In the genomic region with DNA sequence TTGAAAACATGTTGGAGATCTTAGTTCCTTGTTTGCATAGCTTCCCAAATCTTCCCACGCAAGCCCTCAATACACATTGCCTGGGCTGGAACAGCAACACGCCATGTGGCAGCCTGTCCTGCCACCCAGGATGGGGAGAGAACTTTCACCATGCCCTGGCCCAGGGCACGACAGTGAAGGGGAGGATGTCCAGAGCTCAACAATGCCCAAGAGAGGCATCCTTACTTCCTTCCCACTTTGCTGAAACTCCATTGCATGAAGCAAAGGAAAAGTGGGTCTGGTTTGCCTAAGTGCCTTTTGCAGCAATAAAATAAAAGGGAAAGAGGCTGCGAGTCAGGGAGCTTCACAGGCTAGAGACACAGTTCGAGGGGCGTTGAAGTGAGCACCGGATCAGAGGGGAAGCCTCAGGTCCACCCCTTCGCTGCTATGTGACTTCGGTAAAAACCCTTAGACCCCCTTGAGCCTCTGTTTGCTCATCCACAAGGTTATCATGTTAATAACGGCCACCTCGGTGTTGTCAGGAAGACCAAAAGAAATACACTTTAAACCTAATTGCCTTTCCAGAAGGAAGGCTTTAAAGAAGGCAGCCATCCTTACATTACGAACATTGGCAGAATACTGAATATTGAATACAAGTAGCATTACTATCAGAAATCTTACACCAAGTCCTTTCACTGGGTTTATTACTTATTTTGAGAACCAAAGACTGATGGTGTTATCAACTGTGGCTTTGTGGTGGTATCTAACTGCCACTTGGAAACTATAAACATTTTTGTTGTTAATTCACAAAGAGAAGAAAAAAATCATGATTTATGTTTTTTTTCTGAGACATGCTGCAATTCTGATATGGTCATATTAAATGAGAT, we compare ENCODE assay signal across 17 cellular contexts.
DNase-seq lines count a peak whose midpoint lies in the region; ATAC-seq and TF ChIP-seq lines count a peak whose summit lies in the region.
"Had no signal": no experiment of that assay in that cellular context is flagged by ENCODE, and none has a peak within 500 bp of the region (broad histone marks: within the 10 kb centered on the region; RNA-seq: fewer than 3 reads in every experiment).

No MANE protein-coding gene starts in this region.

- H3K27ac ChIP-seq in OCI-LY1 (ENCODE audit: low read depth, low read length, poor library complexity, severe bottlenecking) = peak overlapping the region; percentile 47
- H3K27ac ChIP-seq in brain microvascular endothelial cell = no peak overlapping the region
- H3K27ac ChIP-seq: right atrium auricular region had no signal

- no peak for DNase-seq in activated T-cell treated with anti-CD3 and anti-CD28 coated beads, Interleukin-2, amount 50 U/mL, for 4 hours
- no peak for DNase-seq in activated T-cell treated with anti-CD3 and anti-CD28 coated beads, Interleukin-2, amount 50 U/mL, for 48 hours
- no peak for DNase-seq in activated naive CD8-positive, alpha-beta T cell treated with anti-CD3 and anti-CD28 coated beads, Interleukin-2, amount 50 U/mL, for 24 hours
- no peak for DNase-seq in H7
- DNase-seq in midbrain (lab: John Stamatoyannopoulos, UW) = no peak
- no peak for DNase-seq in brain microvascular endothelial cell
- DNase-seq: ACHN; Caco-2; caudate nucleus; effector CD8-positive, alpha-beta T cell; mammary epithelial cell; NCI-H2029 treated with DMSO at 0.1 percent for 48 hours; NCI-H524 had no signal

- H3K4me3 ChIP-seq in OCI-LY1 (ENCODE audit: low read depth, low read length, poor library complexity, severe bottlenecking) (no peak overlapping the region), H7 (ENCODE audit: insufficient read depth, low read depth, low read length) (no peak overlapping the region), brain microvascular endothelial cell (ENCODE audit: low read depth, low read length) (no peak overlapping the region)
- H3K4me3 ChIP-seq: right atrium auricular region had no signal

- no peaks in the 10 kb centered on the region for H4K20me1 ChIP-seq in OCI-LY1 (ENCODE audit: insufficient read depth, low read length)

- peaks cover 49% of the 10 kb centered on the region for H3K4me1 ChIP-seq in OCI-LY1 (ENCODE audit: insufficient read depth, low read length, severe bottlenecking)
- H3K4me1 ChIP-seq: Caco-2, right atrium auricular region had no signal

- no peaks in the 10 kb centered on the region for H3K79me2 ChIP-seq in OCI-LY1 (ENCODE audit: insufficient read depth, low read length)

- no peaks in the 10 kb centered on the region for H3K36me3 ChIP-seq in OCI-LY1 (ENCODE audit: insufficient read depth, low read length)
- no peaks in the 10 kb centered on the region; the same call in 1 of the 2 replicates for H3K36me3 ChIP-seq in H7 (replicated peaks; ENCODE audit: control insufficient read depth, insufficient read depth, low read length)
- no peaks in the 10 kb centered on the region for H3K36me3 ChIP-seq in brain microvascular endothelial cell (replicated peaks)

- H3F3A ChIP-seq in OCI-LY1 (ENCODE audit: insufficient read depth, low read length) = no peaks in the 10 kb centered on the region

- no peaks in the 10 kb centered on the region for H3K27me3 Mint-ChIP-seq in activated T-cell treated with anti-CD3 and anti-CD28 coated beads, Interleukin-2, amount 50 U/mL, for 4 hours (ENCODE audit: low read depth)
- H3K27me3 Mint-ChIP-seq in activated naive CD8-positive, alpha-beta T cell treated with anti-CD3 and anti-CD28 coated beads, Interleukin-2, amount 50 U/mL, for 24 hours = no peaks in the 10 kb centered on the region
- no peaks in the 10 kb centered on the region for H3K27me3 Mint-ChIP-seq in stimulated activated memory B cell treated with anti-CD40 and anti-IgM and Interleukin-4, amounts not matched to agents 10 μg/mL and 1 μg/mL and 100 μg/mL, for 72 hours

- peak overlapping the region; percentile 68 for H3K27ac Mint-ChIP-seq in activated naive CD8-positive, alpha-beta T cell treated with anti-CD3 and anti-CD28 coated beads, Interleukin-2, amount 50 U/mL, for 24 hours
- peak overlapping the region; percentile 62 for H3K27ac Mint-ChIP-seq in stimulated activated memory B cell treated with anti-CD40 and anti-IgM and Interleukin-4, amounts not matched to agents 10 μg/mL and 1 μg/mL and 100 μg/mL, for 72 hours

- H3K4me3 Mint-ChIP-seq in activated T-cell treated with anti-CD3 and anti-CD28 coated beads, Interleukin-2, amount 50 U/mL, for 4 hours = peak overlapping the region; percentile 43
- H3K4me3 Mint-ChIP-seq in activated naive CD8-positive, alpha-beta T cell treated with anti-CD3 and anti-CD28 coated beads, Interleukin-2, amount 50 U/mL, for 24 hours = peak overlapping the region; percentile 14
- H3K4me3 Mint-ChIP-seq in stimulated activated memory B cell treated with anti-CD40 and anti-IgM and Interleukin-4, amounts not matched to agents 10 μg/mL and 1 μg/mL and 100 μg/mL, for 72 hours = peak overlapping the region; percentile 25
- H3K4me3 Mint-ChIP-seq: neural crest cell had no signal

- H3K36me3 Mint-ChIP-seq in activated T-cell treated with anti-CD3 and anti-CD28 coated beads, Interleukin-2, amount 50 U/mL, for 4 hours (ENCODE audit: insufficient read depth) = no peaks in the 10 kb centered on the region
- H3K36me3 Mint-ChIP-seq in activated naive CD8-positive, alpha-beta T cell treated with anti-CD3 and anti-CD28 coated beads, Interleukin-2, amount 50 U/mL, for 24 hours (ENCODE audit: low read depth) = peaks cover 4% of the 10 kb centered on the region
- H3K36me3 Mint-ChIP-seq in stimulated activated memory B cell treated with anti-CD40 and anti-IgM and Interleukin-4, amounts not matched to agents 10 μg/mL and 1 μg/mL and 100 μg/mL, for 72 hours = no peaks in the 10 kb centered on the region

- no peaks in the 10 kb centered on the region for H3K9me3 Mint-ChIP-seq in activated T-cell treated with anti-CD3 and anti-CD28 coated beads, Interleukin-2, amount 50 U/mL, for 4 hours
- no peaks in the 10 kb centered on the region for H3K9me3 Mint-ChIP-seq in activated naive CD8-positive, alpha-beta T cell treated with anti-CD3 and anti-CD28 coated beads, Interleukin-2, amount 50 U/mL, for 24 hours
- no peaks in the 10 kb centered on the region for H3K9me3 Mint-ChIP-seq in stimulated activated memory B cell treated with anti-CD40 and anti-IgM and Interleukin-4, amounts not matched to agents 10 μg/mL and 1 μg/mL and 100 μg/mL, for 72 hours

- H3K9me3 ChIP-seq in OCI-LY1 (ENCODE audit: low read length) = no peaks in the 10 kb centered on the region
- H3K9me3 ChIP-seq: Caco-2, right atrium auricular region had no signal

- in situ Hi-C loops in brain microvascular endothelial cell (cut with HindIII; ENCODE audit: low pct_ligation_motif_present, low sequenced_read_pairs) = no loop called here

- peak overlapping the region; percentile 76 for H2AFZ ChIP-seq in OCI-LY1 (ENCODE audit: low read length)

- TF ChIP-seq CTCF in OCI-LY1 (IDR thresholded peaks at IDR 0.05; ENCODE audit: low read length) = no peak
- no peak for TF ChIP-seq CTCF in brain microvascular endothelial cell (IDR thresholded peaks at IDR 0.05; ENCODE audit: low read depth, low read length, missing control alignments)

- peaks cover 94% of the 10 kb centered on the region for H3K4me1 Mint-ChIP-seq in activated T-cell treated with anti-CD3 and anti-CD28 coated beads, Interleukin-2, amount 50 U/mL, for 4 hours (ENCODE audit: low read depth)
- H3K4me1 Mint-ChIP-seq in activated naive CD8-positive, alpha-beta T cell treated with anti-CD3 and anti-CD28 coated beads, Interleukin-2, amount 50 U/mL, for 24 hours = peaks cover 91% of the 10 kb centered on the region
- peaks cover 66% of the 10 kb centered on the region for H3K4me1 Mint-ChIP-seq in stimulated activated memory B cell treated with anti-CD40 and anti-IgM and Interleukin-4, amounts not matched to agents 10 μg/mL and 1 μg/mL and 100 μg/mL, for 72 hours
- H3K4me1 Mint-ChIP-seq: neural crest cell had no signal

- H3K9ac ChIP-seq in OCI-LY1 (ENCODE audit: low read length) = peak overlapping the region; percentile 18; the same call in 1 of the 2 replicates

- H3K4me2 ChIP-seq in OCI-LY1 (ENCODE audit: low read length) = peak overlapping the region; percentile 50

- no peak for ATAC-seq in activated T-cell treated with anti-CD3 and anti-CD28 coated beads, Interleukin-2, amount 50 U/mL, for 4 hours
- no peak for ATAC-seq in activated naive CD8-positive, alpha-beta T cell treated with anti-CD3 and anti-CD28 coated beads, Interleukin-2, amount 50 U/mL, for 24 hours
- no peak for ATAC-seq in stimulated activated memory B cell treated with anti-CD40 and anti-IgM and Interleukin-4, amounts not matched to agents 10 μg/mL and 1 μg/mL and 100 μg/mL, for 72 hours

- H3K9me2 ChIP-seq in OCI-LY1 (ENCODE audit: low read depth, low read length) = no peaks in the 10 kb centered on the region

- no peaks in the 10 kb centered on the region for H3K27me3 ChIP-seq in OCI-LY1 (ENCODE audit: insufficient read depth, low read length)
- no peaks in the 10 kb centered on the region for H3K27me3 ChIP-seq in H7 (ENCODE audit: control insufficient read depth, insufficient read depth, low read length)
- H3K27me3 ChIP-seq in brain microvascular endothelial cell (replicated peaks) = no peaks in the 10 kb centered on the region
- H3K27me3 ChIP-seq: right atrium auricular region had no signal
